28 cellular contexts compared by ENCODE assay signal in genomic region chr2:184449760-184450159, GRCh38.
"Had no signal": no experiment of that assay in that cellular context is flagged by ENCODE, and none has a peak within 500 bp of the region (broad histone marks: within the 10 kb centered on the region; RNA-seq: fewer than 3 reads in every experiment).

No MANE protein-coding gene starts in this region.

- H3K36me3 ChIP-seq: breast epithelium, esophagus muscularis mucosa, heart left ventricle, spleen, thyroid gland, upper lobe of left lung, vagina had no signal

- H3K4me1 ChIP-seq: breast epithelium, foreskin keratinocyte, heart left ventricle, spleen, thyroid gland, upper lobe of left lung, vagina had no signal

- FAIRE-seq: kidney had no signal

- ATAC-seq: activated CD8-positive, alpha-beta T cell treated with anti-CD3 and anti-CD28 coated beads for 36 hours; activated naive CD4-positive, alpha-beta T cell treated with anti-CD3 and anti-CD28 coated beads, Interleukin-2, amount 50 U/mL, for 72 hours; activated T-cell treated with anti-CD3 and anti-CD28 coated beads, Interleukin-2, amount 50 U/mL, for 4 hours; foreskin keratinocyte; heart left ventricle; naive thymus-derived CD8-positive, alpha-beta T cell; right cardiac atrium had no signal

- H3K36me3 Mint-ChIP-seq: activated naive CD4-positive, alpha-beta T cell treated with anti-CD3 and anti-CD28 coated beads, Interleukin-2, amount 50 U/mL, for 72 hours; immature natural killer cell; mesothelial cell of epicardium; naive thymus-derived CD8-positive, alpha-beta T cell had no signal

- DNase-seq: activated B cell treated with CpG ODN at 0.5 μM for 24 hours; activated CD4-positive, alpha-beta T cell treated with anti-CD3 and anti-CD28 coated beads, Interleukin-2, amount 50 U/mL, for 1 hour; activated CD8-positive, alpha-beta T cell treated with anti-CD3 and anti-CD28 coated beads for 36 hours; activated T-cell treated with anti-CD3 and anti-CD28 coated beads, Interleukin-2, amount 50 U/mL, for 4 hours; endodermal cell; foreskin keratinocyte; heart left ventricle; hypothalamus; immature natural killer cell; kidney; naive thymus-derived CD8-positive, alpha-beta T cell; posterior cingulate gyrus; right cardiac atrium; spleen; stimulated activated CD4-positive, alpha-beta T cell treated with anti-CD3 and anti-CD28 coated beads, Interleukin-4, amount 100 ng/mL, for 1 hour; T-helper 2 cell; thyroid gland; upper lobe of left lung had no signal

- H3K9me3 ChIP-seq: breast epithelium, esophagus muscularis mucosa, heart left ventricle, spleen, thyroid gland, upper lobe of left lung, vagina had no signal

- H3K4me3 ChIP-seq: breast epithelium, esophagus muscularis mucosa, heart left ventricle, spleen, thyroid gland, upper lobe of left lung, vagina had no signal

- H3K4me1 Mint-ChIP-seq: activated B cell treated with CpG ODN at 0.5 μM for 24 hours; central memory CD8-positive, alpha-beta T cell; immature natural killer cell; mesothelial cell of epicardium; naive thymus-derived CD8-positive, alpha-beta T cell; neural crest cell had no signal

- H3K27me3 ChIP-seq: breast epithelium, esophagus muscularis mucosa, foreskin keratinocyte, heart left ventricle, spleen, thyroid gland, upper lobe of left lung, vagina had no signal

- H3K27ac Mint-ChIP-seq: activated B cell treated with CpG ODN at 0.5 μM for 24 hours; activated CD8-positive, alpha-beta T cell treated with anti-CD3 and anti-CD28 coated beads for 36 hours; activated naive CD4-positive, alpha-beta T cell treated with anti-CD3 and anti-CD28 coated beads, Interleukin-2, amount 50 U/mL, for 72 hours; activated T-helper 2 cell treated with anti-CD3 and anti-CD28 coated beads, Interferon-gamma antibody, Interleukin-2, Interleukin-4, amounts not matched to agents 10 μg/mL and 5 μg/mL and 100 μg/mL, durations not matched to agents 14 hours and 24 hours and 36 hours; dendritic cell treated with granulocyte-macrophage colony-stimulating factor and Interleukin-4, amounts not matched to agents 40 ng/mL and 50 ng/mL, for 4 days; endodermal cell; immature natural killer cell; mesothelial cell of epicardium; naive thymus-derived CD8-positive, alpha-beta T cell; stimulated activated naive CD8-positive, alpha-beta T cell treated with anti-CD3 and anti-CD28 coated beads, Interleukin-15, Interleukin-2, amounts not matched to agents 100 ng/mL and 50 ng/mL, for 24 hours had no signal

- H3K27me3 Mint-ChIP-seq: activated B cell treated with CpG ODN at 0.5 μM for 24 hours; activated CD8-positive, alpha-beta T cell treated with anti-CD3 and anti-CD28 coated beads for 36 hours; central memory CD8-positive, alpha-beta T cell; dendritic cell treated with granulocyte-macrophage colony-stimulating factor and Interleukin-4, amounts not matched to agents 40 ng/mL and 50 ng/mL, for 4 days; naive thymus-derived CD8-positive, alpha-beta T cell; stimulated activated naive CD8-positive, alpha-beta T cell treated with anti-CD3 and anti-CD28 coated beads, Interleukin-15, Interleukin-2, amounts not matched to agents 100 ng/mL and 50 ng/mL, for 24 hours had no signal

- H3K4me3 Mint-ChIP-seq: activated B cell treated with CpG ODN at 0.5 μM for 24 hours; activated CD8-positive, alpha-beta T cell treated with anti-CD3 and anti-CD28 coated beads for 36 hours; activated T-cell treated with anti-CD3 and anti-CD28 coated beads, Interleukin-2, amount 50 U/mL, for 4 hours; central memory CD8-positive, alpha-beta T cell; dendritic cell treated with granulocyte-macrophage colony-stimulating factor and Interleukin-4, amounts not matched to agents 40 ng/mL and 50 ng/mL, for 4 days; endodermal cell; immature natural killer cell; mesothelial cell of epicardium; naive thymus-derived CD8-positive, alpha-beta T cell; neural crest cell; stimulated activated naive CD8-positive, alpha-beta T cell treated with anti-CD3 and anti-CD28 coated beads, Interleukin-15, Interleukin-2, amounts not matched to agents 100 ng/mL and 50 ng/mL, for 24 hours had no signal

- H3K27ac ChIP-seq: breast epithelium, esophagus muscularis mucosa, foreskin keratinocyte, heart left ventricle, spleen, thyroid gland, upper lobe of left lung, vagina had no signal

- H3K9me3 Mint-ChIP-seq: activated B cell treated with CpG ODN at 0.5 μM for 24 hours; activated T-helper 2 cell treated with anti-CD3 and anti-CD28 coated beads, Interferon-gamma antibody, Interleukin-2, Interleukin-4, amounts not matched to agents 10 μg/mL and 5 μg/mL and 100 μg/mL, durations not matched to agents 14 hours and 24 hours and 36 hours; dendritic cell treated with granulocyte-macrophage colony-stimulating factor and Interleukin-4, amounts not matched to agents 40 ng/mL and 50 ng/mL, for 4 days; endodermal cell; mesothelial cell of epicardium; neural crest cell; stimulated activated naive CD8-positive, alpha-beta T cell treated with anti-CD3 and anti-CD28 coated beads, Interleukin-15, Interleukin-2, amounts not matched to agents 100 ng/mL and 50 ng/mL, for 24 hours had no signal
